24 cellular contexts compared by ENCODE assay signal in genomic region chr11:105696000-105696399, GRCh38.
DNase-seq lines count a peak whose midpoint lies in the region; ATAC-seq and TF ChIP-seq lines count a peak whose summit lies in the region.
"Had no signal": no experiment of that assay in that cellular context is flagged by ENCODE, and none has a peak within 500 bp of the region (broad histone marks: within the 10 kb centered on the region; RNA-seq: fewer than 3 reads in every experiment).

No MANE protein-coding gene starts in this region.

- no peaks in the 10 kb centered on the region for H3K9me3 ChIP-seq in PC-9 (ENCODE audit: insufficient read depth, low read depth)
- H3K9me3 ChIP-seq: SJCRH30, spleen, suprapubic skin had no signal

- no peak overlapping the region for H3K4me3 ChIP-seq in PC-9
- H3K4me3 ChIP-seq: GM23338, SJCRH30, spleen, suprapubic skin had no signal

- no peaks in the 10 kb centered on the region for H3K36me3 Mint-ChIP-seq in WTC11
- H3K36me3 Mint-ChIP-seq: activated CD4-positive, alpha-beta memory T cell treated with anti-CD3 and anti-CD28 coated beads for 36 hours; activated naive CD4-positive, alpha-beta T cell treated with anti-CD3 and anti-CD28 coated beads, Interleukin-2, amount 50 U/mL, for 72 hours had no signal

- ATAC-seq in GM18858 (IDR thresholded peaks at IDR 0.05; ENCODE audit: unreplicated experiment) (peak; percentile 64), GM21529 (IDR thresholded peaks at IDR 0.05; ENCODE audit: unreplicated experiment) (peak; percentile 74), HG03103 (IDR thresholded peaks at IDR 0.05; ENCODE audit: low read depth, unreplicated experiment) (peak; percentile 71), WTC11 (no peak)
- ATAC-seq: activated naive CD4-positive, alpha-beta T cell treated with anti-CD3 and anti-CD28 coated beads, Interleukin-2, amount 50 U/mL, for 72 hours; esophagus mucosa; HepG2; PC-3 had no signal

- POLR2A ChIA-PET in WTC11 (lab: Charles Lee): no interaction called here
- POLR2A ChIA-PET in PC-9 (lab: Charles Lee; ENCODE audit: unreplicated experiment): no interaction called here

- H4K20me1 ChIP-seq in PC-9 (ENCODE audit: insufficient read depth): no peaks in the 10 kb centered on the region

- no TSS peak for BruUV-seq in PC-9 (replicated peaks; lab: Mats Ljungman, UMichigan)

- no peak for DNase-seq in WTC11 (ENCODE audit: low spot score)
- DNase-seq in NOMO-1 treated with DMSO at 0.1 percent for 48 hours (lab: John Stamatoyannopoulos, UW; ENCODE audit: unreplicated experiment): no peak
- no peak for DNase-seq in PC-9
- no peak for DNase-seq in retina
- DNase-seq in activated CD4-positive, alpha-beta T cell treated with anti-CD3 and anti-CD28 coated beads, Interleukin-2, amount 50 U/mL, for 48 hours: no peak
- DNase-seq: activated CD4-positive, alpha-beta memory T cell treated with anti-CD3 and anti-CD28 coated beads for 36 hours; CD4-positive, alpha-beta T cell; effector CD8-positive, alpha-beta T cell; mammary epithelial cell; NCI-H748 treated with DMSO at 0.1 percent for 48 hours; nucleus accumbens; PC-3; SJCRH30; spleen had no signal

- no peaks in the 10 kb centered on the region for H3K9me3 Mint-ChIP-seq in WTC11
- H3K9me3 Mint-ChIP-seq: activated CD4-positive, alpha-beta memory T cell treated with anti-CD3 and anti-CD28 coated beads for 36 hours; GM23338; T-helper 1 cell treated with Interleukin-12 subunit alpha and Interleukin-12 subunit beta and Interleukin-4 antibody, amounts not matched to agents 30 μg/mL and 1 μg/mL, for 36 hours had no signal

- H3K4me1 Mint-ChIP-seq in WTC11: peaks cover 19% of the 10 kb centered on the region

- no peak overlapping the region for H3K4me2 ChIP-seq in PC-9
- H3K4me2 ChIP-seq: GM23338 had no signal

- TF ChIP-seq CTCF in WTC11 (IDR thresholded peaks at IDR 0.05): no peak
- TF ChIP-seq CTCF in PC-9 (conservative IDR thresholded peaks at IDR 0.05): no peak

- no peaks in the 10 kb centered on the region for H3K4me1 ChIP-seq in PC-9 (replicated peaks; ENCODE audit: insufficient read depth)
- H3K4me1 ChIP-seq: SJCRH30, spleen, suprapubic skin had no signal

- no peaks in the 10 kb centered on the region for H3F3A ChIP-seq in PC-9 (ENCODE audit: insufficient read depth, low read depth)

- no peaks in the 10 kb centered on the region for H3K79me2 ChIP-seq in PC-9 (ENCODE audit: low read depth)

- no peaks in the 10 kb centered on the region for H3K36me3 ChIP-seq in PC-9 (ENCODE audit: low read depth)
- H3K36me3 ChIP-seq: SJCRH30, spleen, suprapubic skin had no signal

- H3K27me3 Mint-ChIP-seq in WTC11 (ENCODE audit: low read depth): no peaks in the 10 kb centered on the region
- H3K27me3 Mint-ChIP-seq: CD4-positive, alpha-beta T cell had no signal

- no peak overlapping the region for H3K4me3 Mint-ChIP-seq in WTC11
- H3K4me3 Mint-ChIP-seq: activated CD4-positive, alpha-beta memory T cell treated with anti-CD3 and anti-CD28 coated beads for 36 hours; CD4-positive, alpha-beta T cell; GM23338; T-helper 1 cell treated with Interleukin-12 subunit alpha and Interleukin-12 subunit beta and Interleukin-4 antibody, amounts not matched to agents 30 μg/mL and 1 μg/mL, for 36 hours had no signal

- no peaks in the 10 kb centered on the region for H3K27me3 ChIP-seq in PC-9 (ENCODE audit: insufficient read depth, low read depth)
- H3K27me3 ChIP-seq: SJCRH30, spleen, suprapubic skin had no signal

- H2AFZ ChIP-seq in PC-9: no peak overlapping the region
- H2AFZ ChIP-seq: GM23338 had no signal

- H3K9me2 ChIP-seq in PC-9 (ENCODE audit: insufficient read depth): no peaks in the 10 kb centered on the region

- CTCF ChIA-PET in WTC11 (lab: Charles Lee): no interaction called here
- CTCF ChIA-PET in PC-9 (lab: Charles Lee): no interaction called here

- no peak overlapping the region for H3K27ac ChIP-seq in PC-9
- H3K27ac ChIP-seq: SJCRH30, spleen, suprapubic skin, VCaP had no signal

- intact Hi-C loops in PC-9 (cut with micrococcal nuclease; ENCODE audit: unreplicated experiment): no loop called here

- H3K27ac Mint-ChIP-seq in WTC11: peak overlapping the region; percentile 18; the same call in 1 of the 2 replicates
- H3K27ac Mint-ChIP-seq: activated CD4-positive, alpha-beta memory T cell treated with anti-CD3 and anti-CD28 coated beads for 36 hours; activated naive CD4-positive, alpha-beta T cell treated with anti-CD3 and anti-CD28 coated beads, Interleukin-2, amount 50 U/mL, for 72 hours; CD4-positive, alpha-beta T cell; T-helper 1 cell treated with Interleukin-12 subunit alpha and Interleukin-12 subunit beta and Interleukin-4 antibody, amounts not matched to agents 30 μg/mL and 1 μg/mL, for 36 hours had no signal

TF ChIP-seq in WTC11, 78 proteins besides CTCF, POLR2A, EP300 and RAD21 (continues in another document):
- TF ChIP-seq ZNF416 (CRISPR knock-in tag; IDR thresholded peaks at IDR 0.05) (no peak), ARID4B (CRISPR knock-in tag; IDR thresholded peaks at IDR 0.05; ENCODE audit: borderline replicate concordance) (no peak), TP53 (CRISPR knock-in tag; IDR thresholded peaks at IDR 0.05) (no peak), TCF7 (CRISPR knock-in tag; IDR thresholded peaks at IDR 0.05; ENCODE audit: low read depth) (no peak), FOXK1 (CRISPR knock-in tag; IDR thresholded peaks at IDR 0.05) (no peak), MAX (CRISPR knock-in tag; IDR thresholded peaks at IDR 0.05) (no peak), IRF1 (CRISPR knock-in tag; IDR thresholded peaks at IDR 0.05) (no peak), GABPB1 (CRISPR knock-in tag; IDR thresholded peaks at IDR 0.05) (no peak), GTF2I (CRISPR knock-in tag; conservative IDR thresholded peaks at IDR 0.05) (no peak), JUN (CRISPR knock-in tag; IDR thresholded peaks at IDR 0.05) (no peak), ATF3 (CRISPR knock-in tag; conservative IDR thresholded peaks at IDR 0.05) (no peak), GRHL2 (CRISPR knock-in tag; IDR thresholded peaks at IDR 0.05; ENCODE audit: insufficient replicate concordance, severe bottlenecking) (no peak), ATF6 (CRISPR knock-in tag; IDR thresholded peaks at IDR 0.05) (no peak), ZBTB21 (CRISPR knock-in tag; IDR thresholded peaks at IDR 0.05; ENCODE audit: borderline replicate concordance) (no peak)
